In the genomic region with DNA sequence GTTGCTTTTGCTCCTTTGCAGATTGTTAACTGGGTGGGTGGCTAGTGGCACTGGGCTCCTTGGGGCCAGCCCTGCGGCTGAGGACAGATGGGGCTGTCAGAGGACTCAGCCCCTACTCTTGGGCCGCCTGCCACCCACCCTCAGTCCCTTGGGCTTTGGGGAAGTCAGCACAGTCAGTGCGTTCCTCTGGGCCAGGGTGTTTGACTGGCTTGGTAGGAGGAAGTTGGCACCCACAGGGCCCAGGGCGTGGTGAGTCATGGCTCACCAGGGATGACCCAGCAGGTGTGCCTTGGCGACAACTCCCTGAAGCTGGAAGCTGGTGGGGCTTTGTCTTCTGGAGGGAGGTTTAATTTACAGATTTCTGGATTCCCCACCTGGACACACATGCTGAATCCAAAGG, we compare ENCODE assay signal across 10 cellular contexts. TPM values are rescaled to one million over a fixed set of nuclear protein-coding genes. Genes with fewer than 3 reads are reported as not detected.
DNase-seq lines count a peak whose midpoint lies in the region; ATAC-seq and TF ChIP-seq lines count a peak whose summit lies in the region.
"Had no signal": no experiment of that assay in that cellular context is flagged by ENCODE, and none has a peak within 500 bp of the region (broad histone marks: within the 10 kb centered on the region; RNA-seq: fewer than 3 reads in every experiment).

No MANE protein-coding gene starts in this region.

- H3K36me3 ChIP-seq in ACC112 (ENCODE audit: insufficient read depth, low read length) (peaks cover 5% of the 10 kb centered on the region), lower lobe of right lung (peaks cover 54% of the 10 kb centered on the region)

- no peak overlapping the region for H3K4me3 ChIP-seq in ACC112 (ENCODE audit: low read depth, low read length)
- H3K4me3 ChIP-seq in lower lobe of right lung = no peak overlapping the region
- H3K4me3 ChIP-seq: dorsolateral prefrontal cortex, vagina had no signal

- H3K4me1 Mint-ChIP-seq in T-helper 2 cell treated with Interferon-gamma antibody and Interleukin-4, amounts not matched to agents 5 μg/mL and 100 μg/mL, for 36 hours (ENCODE audit: low read depth) = peaks cover 29% of the 10 kb centered on the region
- peaks cover 21% of the 10 kb centered on the region for H3K4me1 Mint-ChIP-seq in osteocyte (ENCODE audit: unreplicated experiment)

- no peak overlapping the region for H2AFZ ChIP-seq in ACC112 (ENCODE audit: low read length, unreplicated experiment)

- H3K27ac ChIP-seq in ACC112 (ENCODE audit: low read depth, low read length) (peak overlapping the region; percentile 9; the same call in 1 of the 2 replicates), lower lobe of right lung (no peak overlapping the region)
- H3K27ac ChIP-seq: dorsolateral prefrontal cortex, vagina had no signal

- H3K27me3 Mint-ChIP-seq in T-helper 2 cell treated with Interferon-gamma antibody and Interleukin-4, amounts not matched to agents 5 μg/mL and 100 μg/mL, for 36 hours (ENCODE audit: low read depth) = no peaks in the 10 kb centered on the region
- no peaks in the 10 kb centered on the region for H3K27me3 Mint-ChIP-seq in osteocyte (ENCODE audit: unreplicated experiment)

- H3K27ac Mint-ChIP-seq in T-helper 2 cell treated with Interferon-gamma antibody and Interleukin-4, amounts not matched to agents 5 μg/mL and 100 μg/mL, for 36 hours = no peak overlapping the region
- no peak overlapping the region for H3K27ac Mint-ChIP-seq in osteocyte (ENCODE audit: unreplicated experiment)

- H3K9me3 Mint-ChIP-seq in T-helper 2 cell treated with Interferon-gamma antibody and Interleukin-4, amounts not matched to agents 5 μg/mL and 100 μg/mL, for 36 hours = no peaks in the 10 kb centered on the region
- no peaks in the 10 kb centered on the region for H3K9me3 Mint-ChIP-seq in osteocyte (ENCODE audit: unreplicated experiment)

- no peak overlapping the region for H3K4me3 Mint-ChIP-seq in T-helper 2 cell treated with Interferon-gamma antibody and Interleukin-4, amounts not matched to agents 5 μg/mL and 100 μg/mL, for 36 hours
- H3K4me3 Mint-ChIP-seq in osteocyte (ENCODE audit: unreplicated experiment) = no peak overlapping the region

- ATAC-seq in HG02610 (IDR thresholded peaks at IDR 0.05; ENCODE audit: unreplicated experiment) (peak; percentile 40), lower lobe of right lung (peak; percentile 65 to 85), HG03565 (IDR thresholded peaks at IDR 0.05; ENCODE audit: unreplicated experiment) (no peak)

- H3K4me1 ChIP-seq in ACC112 (ENCODE audit: control insufficient read depth, insufficient read depth, low read length, unreplicated experiment) (peaks cover 48% of the 10 kb centered on the region), lower lobe of right lung (peaks cover 42% of the 10 kb centered on the region)

- peak; percentile 31 for DNase-seq in activated CD8-positive, alpha-beta memory T cell treated with anti-CD3 and anti-CD28 coated beads, Interleukin-2, amount 50 U/mL, for 4 hours
- DNase-seq in lower lobe of right lung (peak; percentile 86), osteocyte (ENCODE audit: extremely low spot score, unreplicated experiment) (no peak), activated gamma-delta T cell treated with Interleukin-2 at 50 U/mL for 16 hours (no peak)
- DNase-seq in T-helper 2 cell treated with Interferon-gamma antibody and Interleukin-4, amounts not matched to agents 5 μg/mL and 100 μg/mL, for 36 hours (ENCODE audit: low spot score) = no peak

- H3K9me3 ChIP-seq in lower lobe of right lung = no peaks in the 10 kb centered on the region
- H3K9me3 ChIP-seq: vagina had no signal

- intact Hi-C loops in lower lobe of right lung (cut with DNase I) = no loop called here

- TF ChIP-seq CTCF in lower lobe of right lung (IDR thresholded peaks at IDR 0.05) = no peak
- no peak for TF ChIP-seq CTCF in osteocyte (IDR thresholded peaks at IDR 0.05)

- peaks cover 28% of the 10 kb centered on the region for H3K36me3 Mint-ChIP-seq in T-helper 2 cell treated with Interferon-gamma antibody and Interleukin-4, amounts not matched to agents 5 μg/mL and 100 μg/mL, for 36 hours (ENCODE audit: low read depth)
- H3K36me3 Mint-ChIP-seq in osteocyte (ENCODE audit: unreplicated experiment) = peaks cover 18% of the 10 kb centered on the region

- H3K27me3 ChIP-seq in ACC112 (ENCODE audit: insufficient read depth, low read length) (no peaks in the 10 kb centered on the region), lower lobe of right lung (ENCODE audit: low read depth) (no peaks in the 10 kb centered on the region)
- H3K27me3 ChIP-seq: dorsolateral prefrontal cortex, vagina had no signal

- peaks cover 17% of the 10 kb centered on the region for H3K79me2 ChIP-seq in ACC112 (ENCODE audit: control insufficient read depth, insufficient read depth, low read length, unreplicated experiment)

RNA-seq across cellular contexts. Expression of gene HAPSTR1, which starts 32.4 kb away (rescaled TPM):
- total RNA-seq in lower lobe of right lung = 53.1 TPM
- total RNA-seq in osteocyte = 73.4 and 80.2 TPM in 2 replicates

Comparison
In these comparisons a context has a peak if more than half of its experiments do, and no peak if none do; other contexts are left out.
1. DNase-seq: peak in activated CD8-positive, alpha-beta memory T cell treated with anti-CD3 and anti-CD28 coated beads, Interleukin-2, amount 50 U/mL, for 4 hours (single experiment) and lower lobe of right lung (single experiment); none in T-helper 2 cell treated with Interferon-gamma antibody and Interleukin-4, amounts not matched to agents 5 μg/mL and 100 μg/mL, for 36 hours (single experiment), osteocyte (single experiment) and activated gamma-delta T cell treated with Interleukin-2 at 50 U/mL for 16 hours (single experiment).